In the genomic region with DNA sequence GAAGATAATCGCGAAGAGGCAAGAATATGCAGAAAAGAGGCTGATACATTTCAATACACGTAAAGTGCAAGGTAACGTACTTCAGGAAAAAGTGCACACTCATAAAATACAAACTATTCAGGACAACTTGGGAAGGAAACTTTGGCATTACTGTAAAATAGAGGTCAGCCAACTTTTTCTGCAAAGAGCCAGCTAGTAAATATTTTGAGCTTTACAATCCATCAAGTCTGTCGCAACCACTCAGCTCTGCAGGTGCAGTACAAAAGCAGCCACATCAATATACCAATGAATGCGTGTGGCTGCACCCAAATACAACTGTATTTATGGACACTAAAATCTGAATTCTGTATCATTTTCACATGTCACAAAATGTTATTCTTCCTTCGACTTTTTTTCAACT, we compare ENCODE assay signal across 21 cellular contexts.
"Had no signal": no experiment of that assay in that cellular context is flagged by ENCODE, and none has a peak within 500 bp of the region (broad histone marks: within the 10 kb centered on the region; RNA-seq: fewer than 3 reads in every experiment).

No MANE protein-coding gene starts in this region.

- DNase-seq: activated CD4-positive, alpha-beta T cell treated with anti-CD3 and anti-CD28 coated beads, Interleukin-2, amount 50 U/mL, for 1 hour; activated CD8-positive, alpha-beta memory T cell treated with anti-CD3 and anti-CD28 coated beads, Interleukin-2, amount 50 U/mL, for 4 hours; activated naive CD4-positive, alpha-beta T cell treated with anti-CD3 and anti-CD28 coated beads for 36 hours; activated T-cell treated with anti-CD3 and anti-CD28 coated beads, Interleukin-2, amount 50 U/mL, for 4 hours; anterior cingulate cortex; foreskin keratinocyte; hypothalamus; islet precursor cell; left ventricle myocardium inferior; naive B cell; stimulated activated CD4-positive, alpha-beta T cell treated with anti-CD3 and anti-CD28 coated beads, Interleukin-15, amount 100 ng/mL, for 24 hours; stimulated activated CD4-positive, alpha-beta T cell treated with anti-CD3 and anti-CD28 coated beads, Interleukin-2, amount 100 ng/mL, for 48 hours; stimulated activated naive CD8-positive, alpha-beta T cell treated with anti-CD3 and anti-CD28 coated beads, Interleukin-15, amount 100 ng/mL, for 72 hours; T1000; trophoblast cell had no signal

- H3K27me3 Mint-ChIP-seq: stimulated activated naive CD8-positive, alpha-beta T cell treated with anti-CD3 and anti-CD28 coated beads, Interleukin-15, amount 100 ng/mL, for 72 hours had no signal

- H3K4me3 Mint-ChIP-seq: activated naive CD4-positive, alpha-beta T cell treated with anti-CD3 and anti-CD28 coated beads for 36 hours; activated T-cell treated with anti-CD3 and anti-CD28 coated beads, Interleukin-2, amount 50 U/mL, for 4 hours; memory B cell; naive B cell; stimulated activated naive CD8-positive, alpha-beta T cell treated with anti-CD3 and anti-CD28 coated beads, Interleukin-15, amount 100 ng/mL, for 72 hours had no signal

- H3K4me1 ChIP-seq: foreskin keratinocyte, parathyroid adenoma, suprapubic skin had no signal

- H3K27me3 ChIP-seq: foreskin keratinocyte, right atrium auricular region, suprapubic skin had no signal

- ATAC-seq: activated CD4-positive, CD25-positive, alpha-beta regulatory T cell treated with anti-CD3 and anti-CD28 coated beads, Interleukin-2, amount 50 U/mL, for 24 hours; activated T-cell treated with anti-CD3 and anti-CD28 coated beads, Interleukin-2, amount 50 U/mL, for 4 hours; foreskin keratinocyte; stimulated activated naive CD8-positive, alpha-beta T cell treated with anti-CD3 and anti-CD28 coated beads, Interleukin-15, amount 100 ng/mL, for 72 hours had no signal

- H3K4me1 Mint-ChIP-seq: memory B cell; naive B cell; stimulated activated naive CD8-positive, alpha-beta T cell treated with anti-CD3 and anti-CD28 coated beads, Interleukin-15, amount 100 ng/mL, for 72 hours had no signal

- H3K9me3 ChIP-seq: left ventricle myocardium inferior, right atrium auricular region, suprapubic skin had no signal

- H3K27ac ChIP-seq: coronary artery, foreskin keratinocyte, left ventricle myocardium inferior, parathyroid adenoma, right atrium auricular region, suprapubic skin had no signal

- H3K4me3 ChIP-seq: coronary artery, left ventricle myocardium inferior, right atrium auricular region, suprapubic skin had no signal

- H3K9me3 Mint-ChIP-seq: activated naive CD4-positive, alpha-beta T cell treated with anti-CD3 and anti-CD28 coated beads for 36 hours; activated T-cell treated with anti-CD3 and anti-CD28 coated beads, Interleukin-2, amount 50 U/mL, for 4 hours; memory B cell; naive B cell; stimulated activated naive CD8-positive, alpha-beta T cell treated with anti-CD3 and anti-CD28 coated beads, Interleukin-15, amount 100 ng/mL, for 72 hours had no signal

- H3K36me3 ChIP-seq: left ventricle myocardium inferior, right atrium auricular region, suprapubic skin had no signal

- H3K36me3 Mint-ChIP-seq: memory B cell, naive B cell had no signal

- H3K27ac Mint-ChIP-seq: activated naive CD4-positive, alpha-beta T cell treated with anti-CD3 and anti-CD28 coated beads for 36 hours; memory B cell; stimulated activated naive CD8-positive, alpha-beta T cell treated with anti-CD3 and anti-CD28 coated beads, Interleukin-15, amount 100 ng/mL, for 72 hours had no signal
